Comparison of ENCODE assay signal across 8 cellular contexts in genomic region chr22:31947296-31947695, GRCh38. TPM values are rescaled to one million over a fixed set of nuclear protein-coding genes. Genes with fewer than 3 reads are reported as not detected.
DNase-seq lines count a peak whose midpoint lies in the region; ATAC-seq and TF ChIP-seq lines count a peak whose summit lies in the region.

No MANE protein-coding gene starts in this region.

- H3K4me3 ChIP-seq in Karpas-422 (ENCODE audit: low read length) (no peak overlapping the region), suprapubic skin (no peak overlapping the region)

- H3K79me2 ChIP-seq in Karpas-422 (ENCODE audit: low read length), result peaks cover 74% of the 10 kb centered on the region

- peaks cover 19% of the 10 kb centered on the region; the same call in 1 of the 2 replicates for H4K20me1 ChIP-seq in Karpas-422 (ENCODE audit: insufficient read depth, low read depth, low read length)

- no peak overlapping the region for H3K27ac ChIP-seq in Karpas-422 (ENCODE audit: low read length)
- H3K27ac ChIP-seq in suprapubic skin, result peak overlapping the region; percentile 6

- no peaks in the 10 kb centered on the region for H3K9me3 ChIP-seq in Karpas-422 (ENCODE audit: low read length)
- H3K9me3 ChIP-seq in suprapubic skin, result no peaks in the 10 kb centered on the region

- H3K9me2 ChIP-seq in Karpas-422 (replicated peaks; ENCODE audit: insufficient read depth, low read length), result no peaks in the 10 kb centered on the region

- no peak overlapping the region for H2AFZ ChIP-seq in Karpas-422 (ENCODE audit: low read length)

- TF ChIP-seq EP300 in suprapubic skin (IDR thresholded peaks at IDR 0.05), result no peak

- 23% methylated on average over 2 of the region's 2 CpGs for WGBS in suprapubic skin

- DNase-seq in NCI-H1694 treated with DMSO at 0.1 percent for 48 hours (lab: John Stamatoyannopoulos, UW), result peak; percentile 20
- DNase-seq in NCI-H1694 (lab: John Stamatoyannopoulos, UW), result no peak
- DNase-seq in Karpas-422, result peak; percentile 80
- DNase-seq in activated CD4-positive, alpha-beta T cell treated with anti-CD3 and anti-CD28 coated beads, Interleukin-2, amount 50 U/mL, for 1 hour, result peak; percentile 32
- DNase-seq in germinal center (ENCODE audit: low spot score), result peak; percentile 62
- DNase-seq in suprapubic skin (ENCODE audit: low spot score in 2 of 2), result no peak

- TF ChIP-seq POLR2A in suprapubic skin (IDR thresholded peaks at IDR 0.05), result no peak

- no peak for ATAC-seq in GM18873 (IDR thresholded peaks at IDR 0.05; ENCODE audit: low FRiP score, unreplicated experiment)
- no peak for ATAC-seq in HG02840 (IDR thresholded peaks at IDR 0.05; ENCODE audit: low FRiP score, unreplicated experiment)

- H3K36me3 ChIP-seq in Karpas-422 (ENCODE audit: insufficient read depth, low read length), result peaks cover 30% of the 10 kb centered on the region
- peaks cover 12% of the 10 kb centered on the region for H3K36me3 ChIP-seq in suprapubic skin

- no peaks in the 10 kb centered on the region for H3K27me3 ChIP-seq in Karpas-422 (ENCODE audit: low read length)
- H3K27me3 ChIP-seq in suprapubic skin, result no peaks in the 10 kb centered on the region

- H3K4me2 ChIP-seq in Karpas-422 (ENCODE audit: low read depth, low read length, poor library complexity, severe bottlenecking), result peak overlapping the region; percentile 86

- H3K9ac ChIP-seq in Karpas-422 (ENCODE audit: low read length), result no peak overlapping the region

- H3K4me1 ChIP-seq in Karpas-422 (ENCODE audit: low read length) (peaks cover 29% of the 10 kb centered on the region), suprapubic skin (peaks cover 59% of the 10 kb centered on the region)

- peak; percentile 29 to 47 for TF ChIP-seq CTCF in suprapubic skin (IDR thresholded peaks at IDR 0.05)

RNA-seq across cellular contexts. Expression of gene YWHAH, which starts 3.0 kb away (rescaled TPM):
- total RNA-seq in Karpas-422 (2014; rRNA removed; shearing (Covaris generic); ENCODE audit: low replicate concordance), result 38.5 and 51.7 TPM in 2 replicates
- total RNA-seq in suprapubic skin, result 10 to 100 TPM; 52.9 to 76.6 (median 66.4) TPM

Comparison
In these comparisons a context has a peak if more than half of its experiments do, and no peak if none do; other contexts are left out.
1. DNase-seq: peak in NCI-H1694 treated with DMSO at 0.1 percent for 48 hours (single experiment), Karpas-422 (single experiment), activated CD4-positive, alpha-beta T cell treated with anti-CD3 and anti-CD28 coated beads, Interleukin-2, amount 50 U/mL, for 1 hour (single experiment) and germinal center (single experiment); none in NCI-H1694 (single experiment) and suprapubic skin (0 of 2).